ENCODE assay signal across 8 cellular contexts in the genomic region with DNA sequence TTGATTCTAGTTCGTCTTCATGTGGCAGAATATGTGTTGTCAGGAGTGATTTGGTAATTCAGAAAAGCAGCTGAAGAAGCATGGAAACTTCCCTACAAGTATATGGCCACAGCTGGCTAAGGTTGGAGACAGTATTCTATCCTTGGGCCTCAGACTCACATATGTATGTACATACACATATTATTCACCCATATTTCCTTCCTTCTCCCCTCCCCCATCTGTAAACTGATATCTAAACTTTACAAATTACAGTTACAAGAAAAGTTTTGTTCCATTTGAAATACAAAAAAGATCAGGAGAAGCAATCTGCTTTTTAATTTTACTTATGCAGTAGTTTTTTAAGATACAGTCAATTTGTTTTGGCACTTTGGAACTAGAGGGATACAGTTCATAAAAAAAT. TPM values are rescaled to one million over a fixed set of nuclear protein-coding genes. Genes with fewer than 3 reads are reported as not detected.
DNase-seq lines count a peak whose midpoint lies in the region; ATAC-seq and TF ChIP-seq lines count a peak whose summit lies in the region.

No MANE protein-coding gene starts in this region.

- RAD21 ChIA-PET in HCT116 (lab: Charles Lee; ENCODE audit: low non-redundant PET in 1 of 2, low total read pairs in 2 of 2, uncharacterized antibody in 2 of 2, unreplicated experiment in 2 of 2), result no interaction called here

- H3K27me3 ChIP-seq in HCT116 (ENCODE audit: insufficient read depth, low read length) (no peaks in the 10 kb centered on the region), lower lobe of right lung (ENCODE audit: low read depth) (no peaks in the 10 kb centered on the region), testis (no peaks in the 10 kb centered on the region)

- H3K4me3 Mint-ChIP-seq in activated naive CD8-positive, alpha-beta T cell treated with anti-CD3 and anti-CD28 coated beads for 36 hours, result peak overlapping the region; percentile 87

- no peak for TF ChIP-seq RAD21 in HCT116 (IDR thresholded peaks at IDR 0.05; ENCODE audit: low read depth)

- intact Hi-C loops in HCT116 (cut with micrococcal nuclease) (loop anchor here (5.0 to 10.0 kb wide), 3 partner anchors 160 to 373 kb away; partner anchors contain the start of genes OLA1 and SP9), lower lobe of right lung (cut with DNase I) (no loop called here), testis (cut with DNase I; ENCODE audit: low total_unique reads) (loop anchor here (10.0 kb wide), 1 partner anchor 53 kb away; no protein-coding TSS in a partner anchor)

- BruUV-seq in HCT116 (replicated peaks; lab: Mats Ljungman, UMichigan), result no TSS peak

- H3K36me3 Mint-ChIP-seq in activated naive CD8-positive, alpha-beta T cell treated with anti-CD3 and anti-CD28 coated beads for 36 hours, result peaks cover 41% of the 10 kb centered on the region

- DNase-seq in AG09309 (ENCODE audit: low read depth) (no peak), HCT116 (ENCODE audit: low read depth, low spot score) (no peak), lower lobe of right lung (no peak), 8988T (no peak), testis (no peak), NCI-H2107 treated with DMSO at 0.1 percent for 48 hours (lab: John Stamatoyannopoulos, UW; ENCODE audit: unreplicated experiment) (no peak)
- no peak for DNase-seq in activated naive CD8-positive, alpha-beta T cell treated with anti-CD3 and anti-CD28 coated beads for 36 hours

- 29 to 43% methylated on average over 1 of the region's 1 CpG for WGBS in testis, 2 donors

- H3K4me2 ChIP-seq in HCT116 (ENCODE audit: low read length), result peak overlapping the region; percentile 72

- H3K9me3 ChIP-seq in HCT116 (ENCODE audit: control insufficient read depth in 1 of 2, insufficient read depth in 1 of 2, low read depth in 1 of 2, low read length in 2 of 2) (no peaks in the 10 kb centered on the region), lower lobe of right lung (no peaks in the 10 kb centered on the region), testis (no peaks in the 10 kb centered on the region)

- ATAC-seq in HCT116 (no peak), lower lobe of right lung (no peak), HG02642 (IDR thresholded peaks at IDR 0.05; ENCODE audit: poor library complexity, unreplicated experiment) (no peak)

- peaks cover 4% of the 10 kb centered on the region for H3K9me3 Mint-ChIP-seq in activated naive CD8-positive, alpha-beta T cell treated with anti-CD3 and anti-CD28 coated beads for 36 hours

- CTCF ChIA-PET in HCT116 (lab: Charles Lee), result no interaction called here

- no peaks in the 10 kb centered on the region for H3K36me3 ChIP-seq in HCT116 (ENCODE audit: control insufficient read depth in 1 of 2, insufficient read depth in 2 of 2, low read length in 2 of 2)
- H3K36me3 ChIP-seq in lower lobe of right lung, result no peaks in the 10 kb centered on the region
- no peaks in the 10 kb centered on the region for H3K36me3 ChIP-seq in testis (ENCODE audit: low read depth, missing control alignments)

- peaks cover 50% of the 10 kb centered on the region for H3K4me1 Mint-ChIP-seq in activated naive CD8-positive, alpha-beta T cell treated with anti-CD3 and anti-CD28 coated beads for 36 hours

- TF ChIP-seq CTCF in AG09309 (IDR thresholded peaks at IDR 0.05; ENCODE audit: control insufficient read depth, insufficient read depth, low read depth, low read length, missing control alignments) (no peak), HCT116 (IDR thresholded peaks at IDR 0.05 in 2 of 3, conservative IDR thresholded peaks at IDR 0.05 in 1 of 3; ENCODE audit: borderline replicate concordance in 1 of 3, insufficient read depth in 1 of 3, low read depth in 2 of 3, low read length in 2 of 3) (no peak), lower lobe of right lung (IDR thresholded peaks at IDR 0.05) (no peak), testis (IDR thresholded peaks at IDR 0.05) (no peak)

- peak overlapping the region; percentile 97 for H3K9ac ChIP-seq in HCT116 (ENCODE audit: low read length)

- peaks cover 77% of the 10 kb centered on the region for H3K79me2 ChIP-seq in HCT116 (ENCODE audit: insufficient read depth, low read length)

- H3K4me1 ChIP-seq in HCT116 (ENCODE audit: control insufficient read depth in 1 of 2, insufficient read depth in 2 of 2, low read length in 2 of 2), result peaks cover 20 to 36% of the 10 kb centered on the region in 2 experiments; a peak in 3 of 4 replicates
- peaks cover 71% of the 10 kb centered on the region for H3K4me1 ChIP-seq in lower lobe of right lung
- H3K4me1 ChIP-seq in testis, result peaks cover 22% of the 10 kb centered on the region

- POLR2A ChIA-PET in HCT116 (lab: Charles Lee), result no interaction called here

- TF ChIP-seq POLR2A in HCT116 (IDR thresholded peaks at IDR 0.05; ENCODE audit: borderline replicate concordance, extremely low read depth, insufficient read depth, insufficient read length), result no peak
- TF ChIP-seq POLR2A in testis (IDR thresholded peaks at IDR 0.05), result no peak

- no peaks in the 10 kb centered on the region for H3K9me2 ChIP-seq in HCT116 (ENCODE audit: insufficient read depth)

- peaks cover 11% of the 10 kb centered on the region; the same call in 1 of the 2 replicates for H4K20me1 ChIP-seq in HCT116 (ENCODE audit: insufficient read depth)

- no peaks in the 10 kb centered on the region for H3K27me3 Mint-ChIP-seq in activated naive CD8-positive, alpha-beta T cell treated with anti-CD3 and anti-CD28 coated beads for 36 hours

- H3K27ac ChIP-seq in HCT116 (ENCODE audit: low read depth, low read length) (peak overlapping the region; percentile 96; the same call in 1 of the 2 replicates), lower lobe of right lung (peak overlapping the region; percentile 100), testis (peak overlapping the region in 1 of 2 donors; percentile 100)

- H3K4me3 ChIP-seq in AG09309 (ENCODE audit: control insufficient read depth, low read depth, low read length) (peak overlapping the region; percentile 79), HCT116 (replicated peaks in 1 of 2; ENCODE audit: low read depth in 1 of 2, low read length in 2 of 2) (peak overlapping the region; percentile 68 to 81), lower lobe of right lung (peak overlapping the region; percentile 97), testis (no peak overlapping the region)

- H3K27ac Mint-ChIP-seq in activated naive CD8-positive, alpha-beta T cell treated with anti-CD3 and anti-CD28 coated beads for 36 hours, result peak overlapping the region; percentile 93

- H2AFZ ChIP-seq in HCT116 (ENCODE audit: low read depth, low read length, poor library complexity, severe bottlenecking), result no peak overlapping the region

TF ChIP-seq in HCT116, 20 proteins besides CTCF, POLR2A, EP300 and RAD21:
- TF ChIP-seq, protein P1, sequence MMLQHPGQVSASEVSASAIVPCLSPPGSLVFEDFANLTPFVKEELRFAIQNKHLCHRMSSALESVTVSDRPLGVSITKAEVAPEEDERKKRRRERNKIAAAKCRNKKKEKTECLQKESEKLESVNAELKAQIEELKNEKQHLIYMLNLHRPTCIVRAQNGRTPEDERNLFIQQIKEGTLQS (IDR thresholded peaks at IDR 0.05), result no peak
- TF ChIP-seq JUND (IDR thresholded peaks at IDR 0.05) (no peak), CBX3 (IDR thresholded peaks at IDR 0.05; ENCODE audit: low read depth) (no peak), ELF1 (IDR thresholded peaks at IDR 0.05; ENCODE audit: borderline replicate concordance, low read depth) (no peak), SIN3A (IDR thresholded peaks at IDR 0.05; ENCODE audit: low read depth) (no peak), EGR1 (IDR thresholded peaks at IDR 0.05; ENCODE audit: low read depth) (no peak), YY1 (IDR thresholded peaks at IDR 0.05; ENCODE audit: extremely low read depth, insufficient replicate concordance, low read depth, low read length) (no peak), SP1 (IDR thresholded peaks at IDR 0.05; ENCODE audit: low read depth) (no peak), ZFX (IDR thresholded peaks at IDR 0.05) (no peak), CEBPB (IDR thresholded peaks at IDR 0.05; ENCODE audit: low read depth) (no peak), EZH2phosphoT487 (IDR thresholded peaks at IDR 0.05; ENCODE audit: borderline replicate concordance) (no peak), MAX (IDR thresholded peaks at IDR 0.05) (no peak), TCF7L2 (IDR thresholded peaks at IDR 0.05; ENCODE audit: borderline replicate concordance, extremely low read depth, insufficient read depth, insufficient read length) (no peak), POLR2AphosphoS5 (IDR thresholded peaks at IDR 0.05; ENCODE audit: low read depth, low read length) (no peak), ZBTB33 (IDR thresholded peaks at IDR 0.05; ENCODE audit: extremely low read depth, insufficient replicate concordance, low read length) (no peak), EZH2 (IDR thresholded peaks at IDR 0.05) (no peak), ZNF274 (IDR thresholded peaks at IDR 0.05; ENCODE audit: low read depth, low read length) (no peak), FOSL1 (IDR thresholded peaks at IDR 0.05; ENCODE audit: low read depth) (no peak)

RNA-seq across cellular contexts. Expression of gene SP3, which starts 3.1 kb away (rescaled TPM):
- total RNA-seq in HCT116 (2021; ENCODE audit: unreplicated experiment), result 98.0 TPM
- 28.9 and 39.2 TPM in 2 replicates for polyA plus RNA-seq in HCT116 (2012)
- total RNA-seq in activated naive CD8-positive, alpha-beta T cell treated with anti-CD3 and anti-CD28 coated beads for 36 hours, result 10 to 100 TPM; 84.7 to 86.8 TPM
- 77.0 TPM for total RNA-seq in lower lobe of right lung
- total RNA-seq in testis, result 100 to 1,000 TPM; 135 to 142 TPM
- polyA plus RNA-seq in testis (ENCODE audit: insufficient read depth, low read depth, low replicate concordance), result 48.1 TPM

Comparison
In these comparisons a context has a peak if more than half of its experiments do, and no peak if none do; other contexts are left out.
1. H3K4me3 ChIP-seq: peak in AG09309 (single experiment), HCT116 (2 of 2) and lower lobe of right lung (single experiment); none in testis (0 of 2).